Comparison of ENCODE assay signal across 1 cellular context in the genomic region with DNA sequence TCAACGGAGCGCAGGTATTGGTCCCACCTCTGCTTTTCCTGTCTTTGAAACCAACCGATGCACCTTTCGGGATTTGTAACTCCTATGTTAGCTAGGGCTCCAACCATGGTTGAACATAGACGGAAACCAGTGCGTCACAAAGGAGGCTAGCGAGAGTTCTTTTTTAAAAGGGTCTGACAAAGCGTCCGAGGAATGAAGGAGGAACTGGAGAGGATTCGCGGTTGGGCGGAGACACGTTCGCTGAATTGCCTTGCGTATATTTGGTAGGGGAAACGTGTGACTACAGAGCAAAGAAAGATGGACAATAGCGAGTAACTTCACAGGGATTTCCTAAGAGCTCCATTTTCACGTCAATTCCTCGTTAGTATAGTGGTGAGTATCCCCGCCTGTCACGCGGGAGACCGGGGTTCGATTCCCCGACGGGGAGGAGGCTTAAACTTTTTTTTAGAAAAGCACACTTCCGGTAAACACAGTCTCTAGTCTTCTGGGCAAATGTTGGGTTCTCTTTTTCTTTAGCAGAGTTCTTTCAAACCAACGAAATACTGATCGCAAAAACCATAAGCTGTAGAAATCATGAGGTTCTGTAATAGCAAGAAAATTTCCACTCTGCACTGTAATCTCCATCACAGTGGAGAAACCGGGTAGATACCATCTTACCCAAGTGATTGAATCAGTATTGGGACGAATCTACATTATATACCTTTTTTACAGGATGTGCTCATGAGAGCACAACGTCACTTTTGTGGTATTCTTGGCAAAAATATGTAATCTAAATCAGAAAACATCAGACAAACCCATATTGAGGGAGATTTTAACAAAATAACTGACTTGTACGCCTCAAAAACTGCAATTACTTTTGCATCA.
TF ChIP-seq lines count a peak whose summit lies in the region.

No MANE protein-coding gene starts in this region.

TF ChIP-seq in K562, 482 proteins besides CTCF, POLR2A, EP300 and RAD21 (continued from another document and continues in another):
- TF ChIP-seq TEAD1 (CRISPR knock-in tag; IDR thresholded peaks at IDR 0.05) (peak in 1 of 2 experiments; percentile 71; a peak in 2 of 4 replicates), ZNF232 (CRISPR knock-in tag; IDR thresholded peaks at IDR 0.05) (no peak), CEBPB (tag; IDR thresholded peaks at IDR 0.05) (peak; percentile 60; the same call in 1 of the 2 replicates), ZNF140 (CRISPR knock-in tag; IDR thresholded peaks at IDR 0.05) (no peak), SPI1 (IDR thresholded peaks at IDR 0.05; ENCODE audit: borderline replicate concordance, low read depth, low read length) (peak; percentile 55; the same call in 1 of the 2 replicates), ESRRB (CRISPR knock-in tag; IDR thresholded peaks at IDR 0.05; ENCODE audit: borderline replicate concordance) (no peak), ZNF79 (CRISPR knock-in tag; IDR thresholded peaks at IDR 0.05; ENCODE audit: low read depth) (no peak), ZFX (CRISPR knock-in tag; IDR thresholded peaks at IDR 0.05) (peak; percentile 28; the same call in 1 of the 2 replicates), POLR2G (IDR thresholded peaks at IDR 0.05; ENCODE audit: low read depth, low read length) (no peak), ZNF174 (CRISPR knock-in tag; IDR thresholded peaks at IDR 0.05) (no peak), POU5F1 (IDR thresholded peaks at IDR 0.05; ENCODE audit: borderline replicate concordance, low read depth, low read length, partially characterized antibody) (no peak), RBM25 (IDR thresholded peaks at IDR 0.05; ENCODE audit: low read depth, low read length, severe bottlenecking) (no peak), KAT7 (CRISPR knock-in tag; IDR thresholded peaks at IDR 0.05; ENCODE audit: borderline replicate concordance) (no peak), SRSF7 (optimal IDR thresholded peaks at IDR 0.05; ENCODE audit: low read depth, low read length) (no peak), GABPB2 (CRISPR knock-in tag; conservative IDR thresholded peaks at IDR 0.05) (no peak), SRF (CRISPR knock-in tag; IDR thresholded peaks at IDR 0.05) (no peak; a peak in 1 of 4 replicates), CCAR2 (IDR thresholded peaks at IDR 0.05; ENCODE audit: low read depth, low read length) (no peak), HOXB6 (CRISPR knock-in tag; IDR thresholded peaks at IDR 0.05; ENCODE audit: borderline replicate concordance) (no peak), HNRNPUL1 (IDR thresholded peaks at IDR 0.05; ENCODE audit: low read length) (no peak), ZSCAN29 (IDR thresholded peaks at IDR 0.05) (peak; percentile 86), C11orf30 (IDR thresholded peaks at IDR 0.05; ENCODE audit: low read depth) (no peak), PML (IDR thresholded peaks at IDR 0.05; ENCODE audit: low read length) (peak; percentile 30; the same call in 1 of the 2 replicates), ATF7 (IDR thresholded peaks at IDR 0.05) (peak; percentile 84), MEF2D (tag; conservative IDR thresholded peaks at IDR 0.05; ENCODE audit: low read depth) (peak; percentile 50; the same call in 1 of the 2 replicates), FUS (optimal IDR thresholded peaks at IDR 0.05; ENCODE audit: low read depth, low read length) (peak; percentile 18), TARDBP (IDR thresholded peaks at IDR 0.05) (peak; percentile 89), ZFPM2 (CRISPR knock-in tag; IDR thresholded peaks at IDR 0.05) (no peak), RBBP5 (IDR thresholded peaks at IDR 0.05; ENCODE audit: borderline replicate concordance, insufficient read depth, low read length, poor library complexity, severe bottlenecking) (peak; percentile 79), ELF2 (CRISPR knock-in tag; IDR thresholded peaks at IDR 0.05) (peak; percentile 63; the same call in 1 of the 2 replicates), GABPA (tag; conservative IDR thresholded peaks at IDR 0.05; ENCODE audit: low read depth) (peak; percentile 87), NFATC3 (IDR thresholded peaks at IDR 0.05) (0 out of 2 replicates have a peak, but pooled peaks have one; percentile 17)
- TF ChIP-seq, protein P1, sequence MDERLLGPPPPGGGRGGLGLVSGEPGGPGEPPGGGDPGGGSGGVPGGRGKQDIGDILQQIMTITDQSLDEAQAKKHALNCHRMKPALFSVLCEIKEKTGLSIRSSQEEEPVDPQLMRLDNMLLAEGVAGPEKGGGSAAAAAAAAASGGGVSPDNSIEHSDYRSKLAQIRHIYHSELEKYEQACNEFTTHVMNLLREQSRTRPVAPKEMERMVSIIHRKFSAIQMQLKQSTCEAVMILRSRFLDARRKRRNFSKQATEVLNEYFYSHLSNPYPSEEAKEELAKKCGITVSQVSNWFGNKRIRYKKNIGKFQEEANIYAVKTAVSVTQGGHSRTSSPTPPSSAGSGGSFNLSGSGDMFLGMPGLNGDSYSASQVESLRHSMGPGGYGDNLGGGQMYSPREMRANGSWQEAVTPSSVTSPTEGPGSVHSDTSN (CRISPR knock-in tag; IDR thresholded peaks at IDR 0.05; ENCODE audit: low read depth): no peak
- TF ChIP-seq, protein P1 (tag; conservative IDR thresholded peaks at IDR 0.05; ENCODE audit: low read depth): no peak
- TF ChIP-seq, protein P2, sequence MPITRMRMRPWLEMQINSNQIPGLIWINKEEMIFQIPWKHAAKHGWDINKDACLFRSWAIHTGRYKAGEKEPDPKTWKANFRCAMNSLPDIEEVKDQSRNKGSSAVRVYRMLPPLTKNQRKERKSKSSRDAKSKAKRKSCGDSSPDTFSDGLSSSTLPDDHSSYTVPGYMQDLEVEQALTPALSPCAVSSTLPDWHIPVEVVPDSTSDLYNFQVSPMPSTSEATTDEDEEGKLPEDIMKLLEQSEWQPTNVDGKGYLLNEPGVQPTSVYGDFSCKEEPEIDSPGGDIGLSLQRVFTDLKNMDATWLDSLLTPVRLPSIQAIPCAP (CRISPR knock-in tag; IDR thresholded peaks at IDR 0.05; ENCODE audit: borderline replicate concordance): no peak
- TF ChIP-seq, protein P3, sequence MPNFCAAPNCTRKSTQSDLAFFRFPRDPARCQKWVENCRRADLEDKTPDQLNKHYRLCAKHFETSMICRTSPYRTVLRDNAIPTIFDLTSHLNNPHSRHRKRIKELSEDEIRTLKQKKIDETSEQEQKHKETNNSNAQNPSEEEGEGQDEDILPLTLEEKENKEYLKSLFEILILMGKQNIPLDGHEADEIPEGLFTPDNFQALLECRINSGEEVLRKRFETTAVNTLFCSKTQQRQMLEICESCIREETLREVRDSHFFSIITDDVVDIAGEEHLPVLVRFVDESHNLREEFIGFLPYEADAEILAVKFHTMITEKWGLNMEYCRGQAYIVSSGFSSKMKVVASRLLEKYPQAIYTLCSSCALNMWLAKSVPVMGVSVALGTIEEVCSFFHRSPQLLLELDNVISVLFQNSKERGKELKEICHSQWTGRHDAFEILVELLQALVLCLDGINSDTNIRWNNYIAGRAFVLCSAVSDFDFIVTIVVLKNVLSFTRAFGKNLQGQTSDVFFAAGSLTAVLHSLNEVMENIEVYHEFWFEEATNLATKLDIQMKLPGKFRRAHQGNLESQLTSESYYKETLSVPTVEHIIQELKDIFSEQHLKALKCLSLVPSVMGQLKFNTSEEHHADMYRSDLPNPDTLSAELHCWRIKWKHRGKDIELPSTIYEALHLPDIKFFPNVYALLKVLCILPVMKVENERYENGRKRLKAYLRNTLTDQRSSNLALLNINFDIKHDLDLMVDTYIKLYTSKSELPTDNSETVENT (CRISPR knock-in tag; IDR thresholded peaks at IDR 0.05): no peak
- TF ChIP-seq, protein P4, sequence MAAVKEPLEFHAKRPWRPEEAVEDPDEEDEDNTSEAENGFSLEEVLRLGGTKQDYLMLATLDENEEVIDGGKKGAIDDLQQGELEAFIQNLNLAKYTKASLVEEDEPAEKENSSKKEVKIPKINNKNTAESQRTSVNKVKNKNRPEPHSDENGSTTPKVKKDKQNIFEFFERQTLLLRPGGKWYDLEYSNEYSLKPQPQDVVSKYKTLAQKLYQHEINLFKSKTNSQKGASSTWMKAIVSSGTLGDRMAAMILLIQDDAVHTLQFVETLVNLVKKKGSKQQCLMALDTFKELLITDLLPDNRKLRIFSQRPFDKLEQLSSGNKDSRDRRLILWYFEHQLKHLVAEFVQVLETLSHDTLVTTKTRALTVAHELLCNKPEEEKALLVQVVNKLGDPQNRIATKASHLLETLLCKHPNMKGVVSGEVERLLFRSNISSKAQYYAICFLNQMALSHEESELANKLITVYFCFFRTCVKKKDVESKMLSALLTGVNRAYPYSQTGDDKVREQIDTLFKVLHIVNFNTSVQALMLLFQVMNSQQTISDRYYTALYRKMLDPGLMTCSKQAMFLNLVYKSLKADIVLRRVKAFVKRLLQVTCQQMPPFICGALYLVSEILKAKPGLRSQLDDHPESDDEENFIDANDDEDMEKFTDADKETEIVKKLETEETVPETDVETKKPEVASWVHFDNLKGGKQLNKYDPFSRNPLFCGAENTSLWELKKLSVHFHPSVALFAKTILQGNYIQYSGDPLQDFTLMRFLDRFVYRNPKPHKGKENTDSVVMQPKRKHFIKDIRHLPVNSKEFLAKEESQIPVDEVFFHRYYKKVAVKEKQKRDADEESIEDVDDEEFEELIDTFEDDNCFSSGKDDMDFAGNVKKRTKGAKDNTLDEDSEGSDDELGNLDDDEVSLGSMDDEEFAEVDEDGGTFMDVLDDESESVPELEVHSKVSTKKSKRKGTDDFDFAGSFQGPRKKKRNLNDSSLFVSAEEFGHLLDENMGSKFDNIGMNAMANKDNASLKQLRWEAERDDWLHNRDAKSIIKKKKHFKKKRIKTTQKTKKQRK (IDR thresholded peaks at IDR 0.05; ENCODE audit: borderline replicate concordance, low read depth, low read length): no peak
- TF ChIP-seq, protein P5, sequence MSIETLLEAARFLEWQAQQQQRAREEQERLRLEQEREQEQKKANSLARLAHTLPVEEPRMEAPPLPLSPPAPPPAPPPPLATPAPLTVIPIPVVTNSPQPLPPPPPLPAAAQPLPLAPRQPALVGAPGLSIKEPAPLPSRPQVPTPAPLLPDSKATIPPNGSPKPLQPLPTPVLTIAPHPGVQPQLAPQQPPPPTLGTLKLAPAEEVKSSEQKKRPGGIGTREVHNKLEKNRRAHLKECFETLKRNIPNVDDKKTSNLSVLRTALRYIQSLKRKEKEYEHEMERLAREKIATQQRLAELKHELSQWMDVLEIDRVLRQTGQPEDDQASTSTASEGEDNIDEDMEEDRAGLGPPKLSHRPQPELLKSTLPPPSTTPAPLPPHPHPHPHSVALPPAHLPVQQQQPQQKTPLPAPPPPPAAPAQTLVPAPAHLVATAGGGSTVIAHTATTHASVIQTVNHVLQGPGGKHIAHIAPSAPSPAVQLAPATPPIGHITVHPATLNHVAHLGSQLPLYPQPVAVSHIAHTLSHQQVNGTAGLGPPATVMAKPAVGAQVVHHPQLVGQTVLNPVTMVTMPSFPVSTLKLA (conservative IDR thresholded peaks at IDR 0.05): peak; percentile 19 to 30; a peak in 1 of 4 replicates
- TF ChIP-seq, protein P6, sequence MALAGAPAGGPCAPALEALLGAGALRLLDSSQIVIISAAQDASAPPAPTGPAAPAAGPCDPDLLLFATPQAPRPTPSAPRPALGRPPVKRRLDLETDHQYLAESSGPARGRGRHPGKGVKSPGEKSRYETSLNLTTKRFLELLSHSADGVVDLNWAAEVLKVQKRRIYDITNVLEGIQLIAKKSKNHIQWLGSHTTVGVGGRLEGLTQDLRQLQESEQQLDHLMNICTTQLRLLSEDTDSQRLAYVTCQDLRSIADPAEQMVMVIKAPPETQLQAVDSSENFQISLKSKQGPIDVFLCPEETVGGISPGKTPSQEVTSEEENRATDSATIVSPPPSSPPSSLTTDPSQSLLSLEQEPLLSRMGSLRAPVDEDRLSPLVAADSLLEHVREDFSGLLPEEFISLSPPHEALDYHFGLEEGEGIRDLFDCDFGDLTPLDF (CRISPR knock-in tag; IDR thresholded peaks at IDR 0.05): peak; percentile 62; the same call in 1 of the 2 replicates
- TF ChIP-seq, protein P7, sequence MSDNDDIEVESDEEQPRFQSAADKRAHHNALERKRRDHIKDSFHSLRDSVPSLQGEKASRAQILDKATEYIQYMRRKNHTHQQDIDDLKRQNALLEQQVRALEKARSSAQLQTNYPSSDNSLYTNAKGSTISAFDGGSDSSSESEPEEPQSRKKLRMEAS (CRISPR knock-in tag; IDR thresholded peaks at IDR 0.05): no peak
- TF ChIP-seq, protein P8, sequence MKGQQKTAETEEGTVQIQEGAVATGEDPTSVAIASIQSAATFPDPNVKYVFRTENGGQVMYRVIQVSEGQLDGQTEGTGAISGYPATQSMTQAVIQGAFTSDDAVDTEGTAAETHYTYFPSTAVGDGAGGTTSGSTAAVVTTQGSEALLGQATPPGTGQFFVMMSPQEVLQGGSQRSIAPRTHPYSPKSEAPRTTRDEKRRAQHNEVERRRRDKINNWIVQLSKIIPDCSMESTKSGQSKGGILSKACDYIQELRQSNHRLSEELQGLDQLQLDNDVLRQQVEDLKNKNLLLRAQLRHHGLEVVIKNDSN (CRISPR knock-in tag; IDR thresholded peaks at IDR 0.05): peak; percentile 33; the same call in 1 of the 2 replicates
